In the genomic region with DNA sequence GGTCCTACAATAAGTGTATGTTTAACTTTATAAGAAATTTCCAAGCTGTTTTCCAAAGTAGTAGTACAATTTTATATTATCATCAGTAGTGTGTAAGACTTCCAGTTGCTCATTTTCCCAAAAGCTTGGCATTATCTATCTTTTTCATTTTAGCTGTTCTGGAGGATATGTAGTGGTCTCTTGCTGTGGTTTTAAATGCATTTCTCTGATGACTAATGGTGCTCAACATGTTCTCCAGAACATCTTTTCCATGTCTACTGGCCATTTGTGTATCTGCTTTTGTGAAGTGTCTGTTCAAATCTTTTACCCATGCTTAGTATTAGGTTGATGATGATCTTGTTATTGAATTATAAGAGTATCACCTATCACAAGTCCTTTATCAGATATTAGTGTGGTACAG, we compare ENCODE assay signal across 17 cellular contexts. TPM values are rescaled to one million over a fixed set of nuclear protein-coding genes. Genes with fewer than 3 reads are reported as not detected.
"Had no signal": no experiment of that assay in that cellular context is flagged by ENCODE, and none has a peak within 500 bp of the region (broad histone marks: within the 10 kb centered on the region; RNA-seq: fewer than 3 reads in every experiment).

No MANE protein-coding gene starts in this region.

- H3K27ac Mint-ChIP-seq: activated naive CD8-positive, alpha-beta T cell treated with anti-CD3 and anti-CD28 coated beads for 36 hours; activated T-cell treated with anti-CD3 and anti-CD28 coated beads, Interleukin-2, amount 50 U/mL, for 24 hours; activated T-helper 17 cell treated with anti-CD3 and anti-CD28 coated beads, Interleukin-2, amount 50 U/mL, for 72 hours; natural killer cell; stimulated activated effector memory CD8-positive, alpha-beta T cell treated with anti-CD3 and anti-CD28 coated beads, Interleukin-12 subunit alpha, Interleukin-12 subunit beta, amount 100 ng/mL, for 72 hours had no signal

- H3K36me3 Mint-ChIP-seq: natural killer cell had no signal

- H3K27me3 Mint-ChIP-seq: activated naive CD8-positive, alpha-beta T cell treated with anti-CD3 and anti-CD28 coated beads for 36 hours; activated T-cell treated with anti-CD3 and anti-CD28 coated beads, Interleukin-2, amount 50 U/mL, for 24 hours; activated T-helper 17 cell treated with anti-CD3 and anti-CD28 coated beads, Interleukin-2, amount 50 U/mL, for 72 hours had no signal

- H3K4me3 Mint-ChIP-seq: activated naive CD8-positive, alpha-beta T cell treated with anti-CD3 and anti-CD28 coated beads for 36 hours; activated T-cell treated with anti-CD3 and anti-CD28 coated beads, Interleukin-2, amount 50 U/mL, for 24 hours; activated T-helper 17 cell treated with anti-CD3 and anti-CD28 coated beads, Interleukin-2, amount 50 U/mL, for 72 hours; natural killer cell; stimulated activated effector memory CD8-positive, alpha-beta T cell treated with anti-CD3 and anti-CD28 coated beads, Interleukin-12 subunit alpha, Interleukin-12 subunit beta, amount 100 ng/mL, for 72 hours had no signal

- H3K9me3 Mint-ChIP-seq: activated T-helper 17 cell treated with anti-CD3 and anti-CD28 coated beads, Interleukin-2, amount 50 U/mL, for 72 hours; natural killer cell; stimulated activated effector memory CD8-positive, alpha-beta T cell treated with anti-CD3 and anti-CD28 coated beads, Interleukin-12 subunit alpha, Interleukin-12 subunit beta, amount 100 ng/mL, for 72 hours had no signal

- DNase-seq: activated naive CD8-positive, alpha-beta T cell treated with anti-CD3 and anti-CD28 coated beads for 36 hours; activated T-cell treated with anti-CD3 and anti-CD28 coated beads, Interleukin-2, amount 50 U/mL, for 24 hours; amniotic stem cell; heart left ventricle; islet precursor cell; left cardiac atrium; midbrain; natural killer cell; stimulated activated CD4-positive, alpha-beta T cell treated with anti-CD3 and anti-CD28 coated beads, Interleukin-2, amount 100 ng/mL, for 24 hours; transverse colon; WERI-Rb-1 had no signal

- H3K4me3 ChIP-seq: coronary artery, esophagus muscularis mucosa, heart left ventricle, prostate gland, transverse colon had no signal

RNA-seq across cellular contexts. Expression of a gene that starts 13.3 kb away (rescaled TPM):
- total RNA-seq: osteocyte had no signal
